Comparison of ENCODE assay signal across 1 cellular context in the genomic region with DNA sequence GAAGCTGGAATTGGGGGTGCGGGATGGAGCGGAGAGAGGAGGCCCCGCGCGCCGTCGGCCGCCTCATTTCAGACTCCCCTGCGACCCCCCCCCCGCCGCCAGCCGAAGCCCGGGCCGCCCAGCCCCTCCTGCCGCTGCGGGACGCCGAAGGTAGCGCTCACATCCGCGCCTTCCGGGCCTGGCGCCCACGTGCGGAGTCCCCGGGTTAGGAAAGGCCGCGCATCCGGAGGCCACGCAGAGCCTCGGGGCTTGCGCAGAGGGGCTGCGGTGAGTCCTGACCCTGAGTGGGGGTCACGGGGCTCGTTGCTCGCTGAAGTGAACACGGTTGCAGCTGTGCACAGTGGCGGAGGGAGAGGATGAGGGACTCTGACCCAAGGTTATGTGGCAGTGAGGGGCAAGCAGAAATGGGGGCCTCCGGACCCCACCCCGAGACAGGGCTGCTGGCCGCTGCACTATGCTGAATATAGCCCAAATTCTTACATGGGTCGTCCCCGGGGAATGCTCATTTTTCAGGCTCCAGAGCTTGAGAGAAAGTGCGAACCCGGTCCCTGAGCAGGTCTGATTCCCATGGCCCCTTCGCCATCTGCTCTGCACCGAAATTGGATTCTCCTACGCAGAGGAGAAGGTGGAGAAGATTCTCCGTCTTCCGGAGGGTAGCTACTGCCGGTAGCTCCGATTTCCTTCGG.
TF ChIP-seq lines count a peak whose summit lies in the region.

No MANE protein-coding gene starts in this region.

TF ChIP-seq in HepG2, 621 proteins besides CTCF, POLR2A, EP300 and RAD21 (continued from another document and continues in another):
- TF ChIP-seq, protein P1, sequence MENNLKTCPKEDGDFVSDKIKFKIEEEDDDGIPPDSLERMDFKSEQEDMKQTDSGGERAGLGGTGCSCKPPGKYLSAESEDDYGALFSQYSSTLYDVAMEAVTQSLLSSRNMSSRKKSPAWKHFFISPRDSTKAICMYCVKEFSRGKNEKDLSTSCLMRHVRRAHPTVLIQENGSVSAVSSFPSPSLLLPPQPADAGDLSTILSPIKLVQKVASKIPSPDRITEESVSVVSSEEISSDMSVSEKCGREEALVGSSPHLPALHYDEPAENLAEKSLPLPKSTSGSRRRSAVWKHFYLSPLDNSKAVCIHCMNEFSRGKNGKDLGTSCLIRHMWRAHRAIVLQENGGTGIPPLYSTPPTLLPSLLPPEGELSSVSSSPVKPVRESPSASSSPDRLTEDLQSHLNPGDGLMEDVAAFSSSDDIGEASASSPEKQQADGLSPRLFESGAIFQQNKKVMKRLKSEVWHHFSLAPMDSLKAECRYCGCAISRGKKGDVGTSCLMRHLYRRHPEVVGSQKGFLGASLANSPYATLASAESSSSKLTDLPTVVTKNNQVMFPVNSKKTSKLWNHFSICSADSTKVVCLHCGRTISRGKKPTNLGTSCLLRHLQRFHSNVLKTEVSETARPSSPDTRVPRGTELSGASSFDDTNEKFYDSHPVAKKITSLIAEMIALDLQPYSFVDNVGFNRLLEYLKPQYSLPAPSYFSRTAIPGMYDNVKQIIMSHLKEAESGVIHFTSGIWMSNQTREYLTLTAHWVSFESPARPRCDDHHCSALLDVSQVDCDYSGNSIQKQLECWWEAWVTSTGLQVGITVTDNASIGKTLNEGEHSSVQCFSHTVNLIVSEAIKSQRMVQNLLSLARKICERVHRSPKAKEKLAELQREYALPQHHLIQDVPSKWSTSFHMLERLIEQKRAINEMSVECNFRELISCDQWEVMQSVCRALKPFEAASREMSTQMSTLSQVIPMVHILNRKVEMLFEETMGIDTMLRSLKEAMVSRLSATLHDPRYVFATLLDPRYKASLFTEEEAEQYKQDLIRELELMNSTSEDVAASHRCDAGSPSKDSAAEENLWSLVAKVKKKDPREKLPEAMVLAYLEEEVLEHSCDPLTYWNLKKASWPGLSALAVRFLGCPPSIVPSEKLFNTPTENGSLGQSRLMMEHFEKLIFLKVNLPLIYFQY (CRISPR knock-in tag; IDR thresholded peaks at IDR 0.05; ENCODE audit: borderline replicate concordance) = no peak
- no peak for TF ChIP-seq TOE1 (CRISPR knock-in tag; IDR thresholded peaks at IDR 0.05)
- no peak for TF ChIP-seq NFE2L1 (CRISPR knock-in tag; IDR thresholded peaks at IDR 0.05; ENCODE audit: borderline replicate concordance)
- TF ChIP-seq ZNF335 (CRISPR knock-in tag; IDR thresholded peaks at IDR 0.05) = no peak
- no peak for TF ChIP-seq FIP1L1 (IDR thresholded peaks at IDR 0.05; ENCODE audit: borderline replicate concordance, insufficient read depth, low read depth, low read length)
- TF ChIP-seq PCBP2 (optimal IDR thresholded peaks at IDR 0.05; ENCODE audit: low read depth, low read length, poor library complexity, severe bottlenecking) = no peak
- TF ChIP-seq ATF7 (IDR thresholded peaks at IDR 0.05) = no peak
- no peak for TF ChIP-seq ATF7 (CRISPR knock-in tag; IDR thresholded peaks at IDR 0.05)
- no peak for TF ChIP-seq KMT2B (CRISPR knock-in tag; IDR thresholded peaks at IDR 0.05)
- TF ChIP-seq, protein P2, sequence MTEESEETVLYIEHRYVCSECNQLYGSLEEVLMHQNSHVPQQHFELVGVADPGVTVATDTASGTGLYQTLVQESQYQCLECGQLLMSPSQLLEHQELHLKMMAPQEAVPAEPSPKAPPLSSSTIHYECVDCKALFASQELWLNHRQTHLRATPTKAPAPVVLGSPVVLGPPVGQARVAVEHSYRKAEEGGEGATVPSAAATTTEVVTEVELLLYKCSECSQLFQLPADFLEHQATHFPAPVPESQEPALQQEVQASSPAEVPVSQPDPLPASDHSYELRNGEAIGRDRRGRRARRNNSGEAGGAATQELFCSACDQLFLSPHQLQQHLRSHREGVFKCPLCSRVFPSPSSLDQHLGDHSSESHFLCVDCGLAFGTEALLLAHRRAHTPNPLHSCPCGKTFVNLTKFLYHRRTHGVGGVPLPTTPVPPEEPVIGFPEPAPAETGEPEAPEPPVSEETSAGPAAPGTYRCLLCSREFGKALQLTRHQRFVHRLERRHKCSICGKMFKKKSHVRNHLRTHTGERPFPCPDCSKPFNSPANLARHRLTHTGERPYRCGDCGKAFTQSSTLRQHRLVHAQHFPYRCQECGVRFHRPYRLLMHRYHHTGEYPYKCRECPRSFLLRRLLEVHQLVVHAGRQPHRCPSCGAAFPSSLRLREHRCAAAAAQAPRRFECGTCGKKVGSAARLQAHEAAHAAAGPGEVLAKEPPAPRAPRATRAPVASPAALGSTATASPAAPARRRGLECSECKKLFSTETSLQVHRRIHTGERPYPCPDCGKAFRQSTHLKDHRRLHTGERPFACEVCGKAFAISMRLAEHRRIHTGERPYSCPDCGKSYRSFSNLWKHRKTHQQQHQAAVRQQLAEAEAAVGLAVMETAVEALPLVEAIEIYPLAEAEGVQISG (CRISPR knock-in tag; IDR thresholded peaks at IDR 0.05) = no peak
- peak; percentile 15; the same call in 1 of the 2 replicates for TF ChIP-seq ZBTB38 (CRISPR knock-in tag; IDR thresholded peaks at IDR 0.05)
- TF ChIP-seq, protein P3, sequence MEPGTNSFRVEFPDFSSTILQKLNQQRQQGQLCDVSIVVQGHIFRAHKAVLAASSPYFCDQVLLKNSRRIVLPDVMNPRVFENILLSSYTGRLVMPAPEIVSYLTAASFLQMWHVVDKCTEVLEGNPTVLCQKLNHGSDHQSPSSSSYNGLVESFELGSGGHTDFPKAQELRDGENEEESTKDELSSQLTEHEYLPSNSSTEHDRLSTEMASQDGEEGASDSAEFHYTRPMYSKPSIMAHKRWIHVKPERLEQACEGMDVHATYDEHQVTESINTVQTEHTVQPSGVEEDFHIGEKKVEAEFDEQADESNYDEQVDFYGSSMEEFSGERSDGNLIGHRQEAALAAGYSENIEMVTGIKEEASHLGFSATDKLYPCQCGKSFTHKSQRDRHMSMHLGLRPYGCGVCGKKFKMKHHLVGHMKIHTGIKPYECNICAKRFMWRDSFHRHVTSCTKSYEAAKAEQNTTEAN (CRISPR knock-in tag; conservative IDR thresholded peaks at IDR 0.05) = no peak
- TF ChIP-seq REXO4 (CRISPR knock-in tag; IDR thresholded peaks at IDR 0.05; ENCODE audit: borderline replicate concordance) = peak; percentile 48; the same call in 1 of the 2 replicates
- no peak for TF ChIP-seq SP2 (CRISPR knock-in tag; IDR thresholded peaks at IDR 0.05)
- no peak for TF ChIP-seq EED (CRISPR knock-in tag; IDR thresholded peaks at IDR 0.05)
- TF ChIP-seq ZNF232 (CRISPR knock-in tag; IDR thresholded peaks at IDR 0.05; ENCODE audit: borderline replicate concordance) = 0 out of 2 replicates have a peak, but pooled peaks have one; percentile 45
- peak; percentile 83 for TF ChIP-seq KDM5B (CRISPR knock-in tag; IDR thresholded peaks at IDR 0.05; ENCODE audit: borderline replicate concordance)
- no peak for TF ChIP-seq SOX5 (CRISPR knock-in tag; IDR thresholded peaks at IDR 0.05; ENCODE audit: borderline replicate concordance)
- TF ChIP-seq, protein P4, sequence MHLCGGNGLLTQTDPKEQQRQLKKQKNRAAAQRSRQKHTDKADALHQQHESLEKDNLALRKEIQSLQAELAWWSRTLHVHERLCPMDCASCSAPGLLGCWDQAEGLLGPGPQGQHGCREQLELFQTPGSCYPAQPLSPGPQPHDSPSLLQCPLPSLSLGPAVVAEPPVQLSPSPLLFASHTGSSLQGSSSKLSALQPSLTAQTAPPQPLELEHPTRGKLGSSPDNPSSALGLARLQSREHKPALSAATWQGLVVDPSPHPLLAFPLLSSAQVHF (CRISPR knock-in tag; IDR thresholded peaks at IDR 0.05) = peak; percentile 84
- TF ChIP-seq THAP11 (CRISPR knock-in tag; IDR thresholded peaks at IDR 0.05) = no peak; the same call in 1 of the 2 replicates
- TF ChIP-seq ZSCAN22 (CRISPR knock-in tag; IDR thresholded peaks at IDR 0.05) = no peak
- TF ChIP-seq, protein P5, sequence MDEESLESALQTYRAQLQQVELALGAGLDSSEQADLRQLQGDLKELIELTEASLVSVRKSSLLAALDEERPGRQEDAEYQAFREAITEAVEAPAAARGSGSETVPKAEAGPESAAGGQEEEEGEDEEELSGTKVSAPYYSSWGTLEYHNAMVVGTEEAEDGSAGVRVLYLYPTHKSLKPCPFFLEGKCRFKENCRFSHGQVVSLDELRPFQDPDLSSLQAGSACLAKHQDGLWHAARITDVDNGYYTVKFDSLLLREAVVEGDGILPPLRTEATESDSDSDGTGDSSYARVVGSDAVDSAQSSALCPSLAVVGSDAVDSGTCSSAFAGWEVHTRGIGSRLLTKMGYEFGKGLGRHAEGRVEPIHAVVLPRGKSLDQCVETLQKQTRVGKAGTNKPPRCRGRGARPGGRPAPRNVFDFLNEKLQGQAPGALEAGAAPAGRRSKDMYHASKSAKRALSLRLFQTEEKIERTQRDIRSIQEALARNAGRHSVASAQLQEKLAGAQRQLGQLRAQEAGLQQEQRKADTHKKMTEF (CRISPR knock-in tag; IDR thresholded peaks at IDR 0.05) = peak; percentile 57; the same call in 1 of the 2 replicates
- TF ChIP-seq, protein P6, sequence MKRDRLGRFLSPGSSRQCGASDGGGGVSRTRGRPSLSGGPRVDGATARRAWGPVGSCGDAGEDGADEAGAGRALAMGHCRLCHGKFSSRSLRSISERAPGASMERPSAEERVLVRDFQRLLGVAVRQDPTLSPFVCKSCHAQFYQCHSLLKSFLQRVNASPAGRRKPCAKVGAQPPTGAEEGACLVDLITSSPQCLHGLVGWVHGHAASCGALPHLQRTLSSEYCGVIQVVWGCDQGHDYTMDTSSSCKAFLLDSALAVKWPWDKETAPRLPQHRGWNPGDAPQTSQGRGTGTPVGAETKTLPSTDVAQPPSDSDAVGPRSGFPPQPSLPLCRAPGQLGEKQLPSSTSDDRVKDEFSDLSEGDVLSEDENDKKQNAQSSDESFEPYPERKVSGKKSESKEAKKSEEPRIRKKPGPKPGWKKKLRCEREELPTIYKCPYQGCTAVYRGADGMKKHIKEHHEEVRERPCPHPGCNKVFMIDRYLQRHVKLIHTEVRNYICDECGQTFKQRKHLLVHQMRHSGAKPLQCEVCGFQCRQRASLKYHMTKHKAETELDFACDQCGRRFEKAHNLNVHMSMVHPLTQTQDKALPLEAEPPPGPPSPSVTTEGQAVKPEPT (CRISPR knock-in tag; IDR thresholded peaks at IDR 0.05; ENCODE audit: low read depth) = no peak
- TF ChIP-seq U2AF2 (IDR thresholded peaks at IDR 0.05; ENCODE audit: low read depth, low read length) = no peak
- TF ChIP-seq MATR3 (CRISPR knock-in tag; IDR thresholded peaks at IDR 0.05) = no peak
- TF ChIP-seq NFYB (CRISPR knock-in tag; IDR thresholded peaks at IDR 0.05) = no peak
- TF ChIP-seq, protein P7, sequence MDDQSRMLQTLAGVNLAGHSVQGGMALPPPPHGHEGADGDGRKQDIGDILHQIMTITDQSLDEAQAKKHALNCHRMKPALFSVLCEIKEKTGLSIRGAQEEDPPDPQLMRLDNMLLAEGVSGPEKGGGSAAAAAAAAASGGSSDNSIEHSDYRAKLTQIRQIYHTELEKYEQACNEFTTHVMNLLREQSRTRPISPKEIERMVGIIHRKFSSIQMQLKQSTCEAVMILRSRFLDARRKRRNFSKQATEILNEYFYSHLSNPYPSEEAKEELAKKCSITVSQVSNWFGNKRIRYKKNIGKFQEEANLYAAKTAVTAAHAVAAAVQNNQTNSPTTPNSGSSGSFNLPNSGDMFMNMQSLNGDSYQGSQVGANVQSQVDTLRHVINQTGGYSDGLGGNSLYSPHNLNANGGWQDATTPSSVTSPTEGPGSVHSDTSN (CRISPR knock-in tag; IDR thresholded peaks at IDR 0.05; ENCODE audit: borderline replicate concordance) = no peak
- TF ChIP-seq, protein P8, sequence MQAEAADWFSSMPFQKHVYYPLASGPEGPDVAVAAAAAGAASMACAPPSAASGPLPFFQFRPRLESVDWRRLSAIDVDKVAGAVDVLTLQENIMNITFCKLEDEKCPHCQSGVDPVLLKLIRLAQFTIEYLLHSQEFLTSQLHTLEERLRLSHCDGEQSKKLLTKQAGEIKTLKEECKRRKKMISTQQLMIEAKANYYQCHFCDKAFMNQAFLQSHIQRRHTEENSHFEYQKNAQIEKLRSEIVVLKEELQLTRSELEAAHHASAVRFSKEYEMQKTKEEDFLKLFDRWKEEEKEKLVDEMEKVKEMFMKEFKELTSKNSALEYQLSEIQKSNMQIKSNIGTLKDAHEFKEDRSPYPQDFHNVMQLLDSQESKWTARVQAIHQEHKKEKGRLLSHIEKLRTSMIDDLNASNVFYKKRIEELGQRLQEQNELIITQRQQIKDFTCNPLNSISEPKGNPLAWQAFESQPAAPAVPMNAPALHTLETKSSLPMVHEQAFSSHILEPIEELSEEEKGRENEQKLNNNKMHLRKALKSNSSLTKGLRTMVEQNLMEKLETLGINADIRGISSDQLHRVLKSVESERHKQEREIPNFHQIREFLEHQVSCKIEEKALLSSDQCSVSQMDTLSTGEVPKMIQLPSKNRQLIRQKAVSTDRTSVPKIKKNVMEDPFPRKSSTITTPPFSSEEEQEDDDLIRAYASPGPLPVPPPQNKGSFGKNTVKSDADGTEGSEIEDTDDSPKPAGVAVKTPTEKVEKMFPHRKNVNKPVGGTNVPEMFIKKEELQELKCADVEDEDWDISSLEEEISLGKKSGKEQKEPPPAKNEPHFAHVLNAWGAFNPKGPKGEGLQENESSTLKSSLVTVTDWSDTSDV (CRISPR knock-in tag; IDR thresholded peaks at IDR 0.05) = no peak
- TF ChIP-seq, protein P9, sequence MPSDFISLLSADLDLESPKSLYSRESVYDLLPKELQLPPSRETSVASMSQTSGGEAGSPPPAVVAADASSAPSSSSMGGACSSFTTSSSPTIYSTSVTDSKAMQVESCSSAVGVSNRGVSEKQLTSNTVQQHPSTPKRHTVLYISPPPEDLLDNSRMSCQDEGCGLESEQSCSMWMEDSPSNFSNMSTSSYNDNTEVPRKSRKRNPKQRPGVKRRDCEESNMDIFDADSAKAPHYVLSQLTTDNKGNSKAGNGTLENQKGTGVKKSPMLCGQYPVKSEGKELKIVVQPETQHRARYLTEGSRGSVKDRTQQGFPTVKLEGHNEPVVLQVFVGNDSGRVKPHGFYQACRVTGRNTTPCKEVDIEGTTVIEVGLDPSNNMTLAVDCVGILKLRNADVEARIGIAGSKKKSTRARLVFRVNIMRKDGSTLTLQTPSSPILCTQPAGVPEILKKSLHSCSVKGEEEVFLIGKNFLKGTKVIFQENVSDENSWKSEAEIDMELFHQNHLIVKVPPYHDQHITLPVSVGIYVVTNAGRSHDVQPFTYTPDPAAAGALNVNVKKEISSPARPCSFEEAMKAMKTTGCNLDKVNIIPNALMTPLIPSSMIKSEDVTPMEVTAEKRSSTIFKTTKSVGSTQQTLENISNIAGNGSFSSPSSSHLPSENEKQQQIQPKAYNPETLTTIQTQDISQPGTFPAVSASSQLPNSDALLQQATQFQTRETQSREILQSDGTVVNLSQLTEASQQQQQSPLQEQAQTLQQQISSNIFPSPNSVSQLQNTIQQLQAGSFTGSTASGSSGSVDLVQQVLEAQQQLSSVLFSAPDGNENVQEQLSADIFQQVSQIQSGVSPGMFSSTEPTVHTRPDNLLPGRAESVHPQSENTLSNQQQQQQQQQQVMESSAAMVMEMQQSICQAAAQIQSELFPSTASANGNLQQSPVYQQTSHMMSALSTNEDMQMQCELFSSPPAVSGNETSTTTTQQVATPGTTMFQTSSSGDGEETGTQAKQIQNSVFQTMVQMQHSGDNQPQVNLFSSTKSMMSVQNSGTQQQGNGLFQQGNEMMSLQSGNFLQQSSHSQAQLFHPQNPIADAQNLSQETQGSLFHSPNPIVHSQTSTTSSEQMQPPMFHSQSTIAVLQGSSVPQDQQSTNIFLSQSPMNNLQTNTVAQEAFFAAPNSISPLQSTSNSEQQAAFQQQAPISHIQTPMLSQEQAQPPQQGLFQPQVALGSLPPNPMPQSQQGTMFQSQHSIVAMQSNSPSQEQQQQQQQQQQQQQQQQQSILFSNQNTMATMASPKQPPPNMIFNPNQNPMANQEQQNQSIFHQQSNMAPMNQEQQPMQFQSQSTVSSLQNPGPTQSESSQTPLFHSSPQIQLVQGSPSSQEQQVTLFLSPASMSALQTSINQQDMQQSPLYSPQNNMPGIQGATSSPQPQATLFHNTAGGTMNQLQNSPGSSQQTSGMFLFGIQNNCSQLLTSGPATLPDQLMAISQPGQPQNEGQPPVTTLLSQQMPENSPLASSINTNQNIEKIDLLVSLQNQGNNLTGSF (CRISPR knock-in tag; IDR thresholded peaks at IDR 0.05) = no peak
- TF ChIP-seq HOXA9 (CRISPR knock-in tag; IDR thresholded peaks at IDR 0.05; ENCODE audit: borderline replicate concordance) = 0 out of 2 replicates have a peak, but pooled peaks have one; percentile 26
- TF ChIP-seq SIX1 (CRISPR knock-in tag; IDR thresholded peaks at IDR 0.05; ENCODE audit: borderline replicate concordance) = no peak
